ENCODE assay signal across 11 cellular contexts in genomic region chr12:55355333-55355732, GRCh38. TPM values are rescaled to one million over a fixed set of nuclear protein-coding genes. Genes with fewer than 3 reads are reported as not detected.
"Had no signal": no experiment of that assay in that cellular context is flagged by ENCODE, and none has a peak within 500 bp of the region (broad histone marks: within the 10 kb centered on the region; RNA-seq: fewer than 3 reads in every experiment).

No MANE protein-coding gene starts in this region.

RNA-seq across cellular contexts. Expression of gene OR6C75, which starts 7.4 kb away (rescaled TPM):
- total RNA-seq: activated CD4-positive, alpha-beta memory T cell treated with anti-CD3 and anti-CD28 coated beads, Interleukin-2, amount 10 ng/mL, durations not matched to agents 7 days and 5 days; activated CD4-positive, alpha-beta T cell treated with anti-CD3 and anti-CD28 coated beads for 36 hours; activated CD4-positive, alpha-beta T cell treated with anti-CD3 and anti-CD28 coated beads, Interleukin-2, amount 10 ng/mL, durations not matched to agents 7 days and 5 days; activated CD8-positive, alpha-beta memory T cell treated with anti-CD3 and anti-CD28 coated beads, Interleukin-2, amount 10 ng/mL, durations not matched to agents 7 days and 5 days; activated CD8-positive, alpha-beta T cell treated with anti-CD3 and anti-CD28 coated beads, Interleukin-2, amount 10 ng/mL, durations not matched to agents 7 days and 5 days; activated naive CD8-positive, alpha-beta T cell treated with anti-CD3 and anti-CD28 coated beads, Interleukin-2, amount 10 ng/mL, durations not matched to agents 7 days and 5 days; activated T-helper 2 cell treated with anti-CD3 and anti-CD28 coated beads, Interferon-gamma antibody, Interleukin-2, Interleukin-4, amounts not matched to agents 10 μg/mL and 5 μg/mL and 100 μg/mL, durations not matched to agents 14 hours and 24 hours and 36 hours; ascending aorta; bronchial epithelial cell; cardiac muscle cell had no signal
- polyA plus RNA-seq: cardiac muscle cell had no signal

RNA-seq across cellular contexts. Expression of gene OR6C3, which starts 24.8 kb away (rescaled TPM):
- total RNA-seq: activated CD4-positive, alpha-beta memory T cell treated with anti-CD3 and anti-CD28 coated beads, Interleukin-2, amount 10 ng/mL, durations not matched to agents 7 days and 5 days; activated CD4-positive, alpha-beta T cell treated with anti-CD3 and anti-CD28 coated beads for 36 hours; activated CD4-positive, alpha-beta T cell treated with anti-CD3 and anti-CD28 coated beads, Interleukin-2, amount 10 ng/mL, durations not matched to agents 7 days and 5 days; activated CD8-positive, alpha-beta memory T cell treated with anti-CD3 and anti-CD28 coated beads, Interleukin-2, amount 10 ng/mL, durations not matched to agents 7 days and 5 days; activated CD8-positive, alpha-beta T cell treated with anti-CD3 and anti-CD28 coated beads, Interleukin-2, amount 10 ng/mL, durations not matched to agents 7 days and 5 days; activated naive CD8-positive, alpha-beta T cell treated with anti-CD3 and anti-CD28 coated beads, Interleukin-2, amount 10 ng/mL, durations not matched to agents 7 days and 5 days; activated T-helper 2 cell treated with anti-CD3 and anti-CD28 coated beads, Interferon-gamma antibody, Interleukin-2, Interleukin-4, amounts not matched to agents 10 μg/mL and 5 μg/mL and 100 μg/mL, durations not matched to agents 14 hours and 24 hours and 36 hours; ascending aorta; bronchial epithelial cell; cardiac muscle cell had no signal
- polyA plus RNA-seq: adipose tissue, cardiac muscle cell had no signal

RNA-seq across cellular contexts. Expression of gene OR6C1, which starts 41.2 kb away (rescaled TPM):
- total RNA-seq: activated CD4-positive, alpha-beta memory T cell treated with anti-CD3 and anti-CD28 coated beads, Interleukin-2, amount 10 ng/mL, durations not matched to agents 7 days and 5 days; activated CD4-positive, alpha-beta T cell treated with anti-CD3 and anti-CD28 coated beads for 36 hours; activated CD4-positive, alpha-beta T cell treated with anti-CD3 and anti-CD28 coated beads, Interleukin-2, amount 10 ng/mL, durations not matched to agents 7 days and 5 days; activated CD8-positive, alpha-beta memory T cell treated with anti-CD3 and anti-CD28 coated beads, Interleukin-2, amount 10 ng/mL, durations not matched to agents 7 days and 5 days; activated CD8-positive, alpha-beta T cell treated with anti-CD3 and anti-CD28 coated beads, Interleukin-2, amount 10 ng/mL, durations not matched to agents 7 days and 5 days; activated naive CD8-positive, alpha-beta T cell treated with anti-CD3 and anti-CD28 coated beads, Interleukin-2, amount 10 ng/mL, durations not matched to agents 7 days and 5 days; activated T-helper 2 cell treated with anti-CD3 and anti-CD28 coated beads, Interferon-gamma antibody, Interleukin-2, Interleukin-4, amounts not matched to agents 10 μg/mL and 5 μg/mL and 100 μg/mL, durations not matched to agents 14 hours and 24 hours and 36 hours; ascending aorta; bronchial epithelial cell; cardiac muscle cell had no signal
- polyA plus RNA-seq: adipose tissue, cardiac muscle cell had no signal

RNA-seq across cellular contexts. Expression of gene OR6C65, which starts 45.0 kb away (rescaled TPM):
- total RNA-seq: activated CD4-positive, alpha-beta memory T cell treated with anti-CD3 and anti-CD28 coated beads, Interleukin-2, amount 10 ng/mL, durations not matched to agents 7 days and 5 days; activated CD4-positive, alpha-beta T cell treated with anti-CD3 and anti-CD28 coated beads for 36 hours; activated CD4-positive, alpha-beta T cell treated with anti-CD3 and anti-CD28 coated beads, Interleukin-2, amount 10 ng/mL, durations not matched to agents 7 days and 5 days; activated CD8-positive, alpha-beta memory T cell treated with anti-CD3 and anti-CD28 coated beads, Interleukin-2, amount 10 ng/mL, durations not matched to agents 7 days and 5 days; activated CD8-positive, alpha-beta T cell treated with anti-CD3 and anti-CD28 coated beads, Interleukin-2, amount 10 ng/mL, durations not matched to agents 7 days and 5 days; activated naive CD8-positive, alpha-beta T cell treated with anti-CD3 and anti-CD28 coated beads, Interleukin-2, amount 10 ng/mL, durations not matched to agents 7 days and 5 days; activated T-helper 2 cell treated with anti-CD3 and anti-CD28 coated beads, Interferon-gamma antibody, Interleukin-2, Interleukin-4, amounts not matched to agents 10 μg/mL and 5 μg/mL and 100 μg/mL, durations not matched to agents 14 hours and 24 hours and 36 hours; ascending aorta; bronchial epithelial cell; cardiac muscle cell had no signal
- polyA plus RNA-seq: adipose tissue, cardiac muscle cell had no signal

RNA-seq across cellular contexts. Expression of gene OR6C6, which starts 59.0 kb away (rescaled TPM):
- total RNA-seq: activated CD4-positive, alpha-beta memory T cell treated with anti-CD3 and anti-CD28 coated beads, Interleukin-2, amount 10 ng/mL, durations not matched to agents 7 days and 5 days; activated CD4-positive, alpha-beta T cell treated with anti-CD3 and anti-CD28 coated beads for 36 hours; activated CD4-positive, alpha-beta T cell treated with anti-CD3 and anti-CD28 coated beads, Interleukin-2, amount 10 ng/mL, durations not matched to agents 7 days and 5 days; activated CD8-positive, alpha-beta memory T cell treated with anti-CD3 and anti-CD28 coated beads, Interleukin-2, amount 10 ng/mL, durations not matched to agents 7 days and 5 days; activated CD8-positive, alpha-beta T cell treated with anti-CD3 and anti-CD28 coated beads, Interleukin-2, amount 10 ng/mL, durations not matched to agents 7 days and 5 days; activated naive CD8-positive, alpha-beta T cell treated with anti-CD3 and anti-CD28 coated beads, Interleukin-2, amount 10 ng/mL, durations not matched to agents 7 days and 5 days; activated T-helper 2 cell treated with anti-CD3 and anti-CD28 coated beads, Interferon-gamma antibody, Interleukin-2, Interleukin-4, amounts not matched to agents 10 μg/mL and 5 μg/mL and 100 μg/mL, durations not matched to agents 14 hours and 24 hours and 36 hours; ascending aorta; bronchial epithelial cell; cardiac muscle cell had no signal
- polyA plus RNA-seq: adipose tissue, cardiac muscle cell had no signal
